Comparison of ENCODE assay signal across 9 cellular contexts in the genomic region with DNA sequence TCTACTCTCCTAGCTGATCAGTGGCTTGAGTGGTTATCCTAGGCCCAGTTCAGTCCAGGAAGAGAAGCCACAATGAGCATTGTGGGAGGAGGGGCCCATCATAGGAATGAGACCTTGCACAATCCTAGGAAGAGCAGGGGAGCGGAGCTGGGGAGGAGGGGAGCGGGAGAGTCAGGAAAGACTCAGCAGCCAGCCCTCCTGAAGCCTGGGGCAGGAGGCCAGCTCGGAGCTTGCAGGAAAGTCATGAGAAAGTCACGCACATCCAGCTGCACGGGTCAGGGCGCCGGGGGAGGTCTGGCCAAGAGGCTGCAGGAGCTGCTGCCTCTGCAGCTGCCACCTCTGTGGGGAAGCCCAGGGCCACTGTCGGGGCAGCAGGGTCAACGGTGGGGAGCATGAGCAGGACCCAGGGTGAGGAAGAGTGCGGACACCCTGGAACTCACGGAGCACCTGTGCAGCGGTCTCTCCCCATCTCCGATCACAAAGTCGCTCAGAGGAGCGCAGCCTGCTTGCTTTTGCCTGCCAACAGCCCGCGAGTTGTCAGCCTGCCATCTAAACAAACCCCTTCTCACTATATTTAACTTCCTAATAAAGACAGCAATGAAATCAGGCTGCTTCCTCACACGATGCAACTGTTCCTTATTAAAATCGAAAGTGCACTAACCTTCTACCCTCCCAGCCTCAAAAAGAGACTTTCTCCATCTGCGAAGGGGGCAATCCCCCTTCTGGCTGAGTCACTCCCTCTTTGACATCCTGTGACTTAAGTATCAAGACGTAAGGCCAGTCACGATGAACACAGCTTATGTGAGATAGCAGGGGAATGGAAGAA. TPM values are rescaled to one million over a fixed set of nuclear protein-coding genes. Genes with fewer than 3 reads are reported as not detected.
DNase-seq lines count a peak whose midpoint lies in the region; ATAC-seq and TF ChIP-seq lines count a peak whose summit lies in the region.
"Had no signal": no experiment of that assay in that cellular context is flagged by ENCODE, and none has a peak within 500 bp of the region (broad histone marks: within the 10 kb centered on the region; RNA-seq: fewer than 3 reads in every experiment).

No MANE protein-coding gene starts in this region.

- H3K4me3 ChIP-seq in GM23248 (peak overlapping the region; percentile 69), Panc1 (ENCODE audit: low read depth in 2 of 2, low read length in 2 of 2) (peak overlapping the region; percentile 33 to 51), prostate gland (peak overlapping the region; percentile 21)
- H3K4me3 ChIP-seq: SK-N-MC had no signal

- peak; percentile 86 for ATAC-seq in Panc1
- peak; percentile 31 for ATAC-seq in esophagus mucosa
- ATAC-seq in GM21528 (IDR thresholded peaks at IDR 0.05; ENCODE audit: low FRiP score, unreplicated experiment), result no peak

- no peaks in the 10 kb centered on the region for H3K79me2 ChIP-seq in GM23248 (ENCODE audit: insufficient read depth)

- TF ChIP-seq POLR2A in prostate gland (IDR thresholded peaks at IDR 0.05), result no peak

- TF ChIP-seq CTCF in Panc1 (IDR thresholded peaks at IDR 0.05) (no peak), prostate gland (IDR thresholded peaks at IDR 0.05) (no peak)

- no peaks in the 10 kb centered on the region for H4K20me1 ChIP-seq in GM23248 (ENCODE audit: insufficient read depth)

- H3K27ac ChIP-seq in GM23248, result peak overlapping the region; percentile 86
- H3K27ac ChIP-seq in Panc1 (ENCODE audit: low read length), result peak overlapping the region; percentile 48
- peak overlapping the region; percentile 31 to 39 for H3K27ac ChIP-seq in prostate gland
- H3K27ac ChIP-seq: SK-N-MC had no signal

- H2AFZ ChIP-seq in GM23248, result peak overlapping the region; percentile 78

- no peaks in the 10 kb centered on the region for H3K9me2 ChIP-seq in GM23248 (ENCODE audit: insufficient read depth)

- H3K4me2 ChIP-seq in GM23248 (ENCODE audit: unreplicated experiment), result peak overlapping the region; percentile 86

- in situ Hi-C loops in GM23248 (cut with MboI), result no loop called here
- in situ Hi-C loops in Panc1 (cut with HindIII; ENCODE audit: low pct_unique_long_range_greater_than_20kb, low sequenced_read_pairs), result no loop called here

- H3K4me1 ChIP-seq in GM23248 (ENCODE audit: insufficient read depth) (peaks cover 11% of the 10 kb centered on the region), Panc1 (ENCODE audit: control insufficient read depth, insufficient read depth, low read length) (no peaks in the 10 kb centered on the region), prostate gland (replicated peaks) (peaks cover 3% of the 10 kb centered on the region)

- DNase-seq in GM23248 (peak; percentile 97), Panc1 (ENCODE audit: low read depth, low spot score) (peak; percentile 35), prostate gland (ENCODE audit: low spot score) (peak; percentile 39), COLO829 (ENCODE audit: low spot score) (no peak), NCI-H2081 treated with DMSO at 0.1 percent for 48 hours (lab: John Stamatoyannopoulos, UW) (no peak)
- DNase-seq in activated CD4-positive, CD25-positive, alpha-beta regulatory T cell (lab: John Stamatoyannopoulos, UW), result no peak

- POLR2A ChIA-PET in Panc1 (lab: Charles Lee), result interaction anchor here (0.7 kb wide), 1 partner anchor 7 kb away, joined by 15 read pairs; no protein-coding TSS in a partner anchor

- WGBS in GM23248 (ENCODE audit: low coverage in 1 of 2, low lambda C conversion rate in 2 of 2, missing lambda C conversion rate in 2 of 2), 2 experiments, result 1 to 3% methylated on average over 22 of the region's 22 CpGs
- WGBS in prostate gland, result 11% methylated on average over 22 of the region's 22 CpGs

- H3F3A ChIP-seq in GM23248 (ENCODE audit: insufficient read depth), result no peaks in the 10 kb centered on the region; the same call in 1 of the 2 replicates

- intact Hi-C loops in Panc1 (cut with micrococcal nuclease; ENCODE audit: unreplicated experiment) (no loop called here), prostate gland (cut with DNase I) (no loop called here)

- H3K9me3 ChIP-seq in GM23248 (ENCODE audit: low read depth), result no peaks in the 10 kb centered on the region
- no peaks in the 10 kb centered on the region for H3K9me3 ChIP-seq in Panc1 (ENCODE audit: control insufficient read depth, insufficient read depth, low read depth, low read length)
- H3K9me3 ChIP-seq in prostate gland, result no peaks in the 10 kb centered on the region

- BruUV-seq in Panc1 (replicated peaks; lab: Mats Ljungman, UMichigan), result no TSS peak

- H3K27me3 ChIP-seq in GM23248 (replicated peaks; ENCODE audit: insufficient read depth) (no peaks in the 10 kb centered on the region), Panc1 (ENCODE audit: control insufficient read depth, insufficient read depth, low read length) (no peaks in the 10 kb centered on the region), prostate gland (replicated peaks; ENCODE audit: insufficient read depth) (no peaks in the 10 kb centered on the region)

- CTCF ChIA-PET in Panc1 (lab: Charles Lee), result no interaction called here

- peak overlapping the region; percentile 78 for H3K9ac ChIP-seq in GM23248

- H3K36me3 ChIP-seq in GM23248 (ENCODE audit: low read depth), result no peaks in the 10 kb centered on the region
- H3K36me3 ChIP-seq in Panc1 (ENCODE audit: control insufficient read depth, insufficient read depth, low read length), result no peaks in the 10 kb centered on the region
- H3K36me3 ChIP-seq in prostate gland, result no peaks in the 10 kb centered on the region

RNA-seq across cellular contexts. Expression of a gene that starts 52.8 kb away (rescaled TPM):
- total RNA-seq in GM23248 (2014; rRNA removed; shearing (Covaris generic)), result 25.9 and 28.1 TPM in 2 replicates
- polyA plus RNA-seq in GM23248 (2016; fragmentation: Nextera tagmentation; extraction: Ambion mirVana), result 15.6 and 16.0 TPM in 2 replicates
- 19.6 TPM for total RNA-seq in Panc1 (2021; ENCODE audit: unreplicated experiment)
- 15.8 TPM for polyA plus RNA-seq in Panc1 (2012; ENCODE audit: insufficient read length)
- 6.3 TPM for total RNA-seq in esophagus mucosa
- total RNA-seq in prostate gland, result 10 to 100 TPM; 22.4 to 35.1 TPM

Comparison
In these comparisons a context has a peak if more than half of its experiments do, and no peak if none do; other contexts are left out.
1. DNase-seq: peak in GM23248 (single experiment), Panc1 (single experiment) and prostate gland (single experiment); none in COLO829 (single experiment), activated CD4-positive, CD25-positive, alpha-beta regulatory T cell (0 of 4) and NCI-H2081 treated with DMSO at 0.1 percent for 48 hours (single experiment).
2. H3K27ac ChIP-seq: peak in every context shown above with its lines; median percentile 86 in GM23248; 48 in Panc1; 35 in prostate gland.
3. Peak in every context shown above with its lines, with median percentiles within 50 percentile points of each other: H3K4me3 ChIP-seq.